In genomic region chr3:129398803-129399144, GRCh38 we compare ENCODE assay signal across 8 cellular contexts. TPM values are rescaled to one million over a fixed set of nuclear protein-coding genes. Genes with fewer than 3 reads are reported as not detected.
DNase-seq lines count a peak whose midpoint lies in the region; ATAC-seq and TF ChIP-seq lines count a peak whose summit lies in the region.

No MANE protein-coding gene starts in this region.

- CTCF ChIA-PET in WTC11 (lab: Charles Lee), result interaction anchor here (1.2 to 1.5 kb wide), 2 partner anchors 41 to 195 kb away, joined by 3 read pairs; partner anchors contain the start of genes IFT122 and MBD4

- H3K9me3 ChIP-seq in neural cell (ENCODE audit: low read length), result no peaks in the 10 kb centered on the region

- H3K4me3 ChIP-seq in GM08714 (ENCODE audit: low read length) (peak overlapping the region; percentile 81), neural cell (ENCODE audit: low read length) (peak overlapping the region; percentile 76)

- H3K36me3 Mint-ChIP-seq in WTC11, result peaks cover 8% of the 10 kb centered on the region

- peaks cover 9% of the 10 kb centered on the region for H3K4me1 Mint-ChIP-seq in WTC11

- peak overlapping the region; percentile 81 for H3K9ac ChIP-seq in neural cell (ENCODE audit: low read length)

- peak overlapping the region; percentile 64 for H3K27ac ChIP-seq in neural cell (ENCODE audit: low read length)

- POLR2A ChIA-PET in WTC11 (lab: Charles Lee), result no interaction called here

- H3K27me3 Mint-ChIP-seq in WTC11 (ENCODE audit: low read depth), result no peaks in the 10 kb centered on the region

- H3K4me2 ChIP-seq in neural cell (ENCODE audit: low read length), result peak overlapping the region; percentile 96

- peak overlapping the region; percentile 70 for H2AFZ ChIP-seq in neural cell (ENCODE audit: low read depth, low read length)

- H3K9me2 ChIP-seq in neural cell (ENCODE audit: insufficient read depth, low read length), result no peaks in the 10 kb centered on the region

- TF ChIP-seq CTCF in WTC11 (IDR thresholded peaks at IDR 0.05), result no peak
- TF ChIP-seq CTCF in neural cell (IDR thresholded peaks at IDR 0.05; ENCODE audit: poor library complexity, severe bottlenecking), result no peak

- no peak for TF ChIP-seq RAD21 in neural cell (conservative IDR thresholded peaks at IDR 0.05)

- no peaks in the 10 kb centered on the region for H3F3A ChIP-seq in neural cell (ENCODE audit: insufficient read depth, low read length, poor library complexity, severe bottlenecking)

- DNase-seq in WTC11 (ENCODE audit: low spot score), result no peak
- DNase-seq in SIG-M5 (lab: John Stamatoyannopoulos, UW), result no peak
- DNase-seq in NCI-H1105 treated with DMSO at 0.1 percent for 48 hours (lab: John Stamatoyannopoulos, UW), result no peak

- H3K36me3 ChIP-seq in neural cell (ENCODE audit: insufficient read depth, low read length), result no peaks in the 10 kb centered on the region

- H3K27ac Mint-ChIP-seq in WTC11, result peak overlapping the region; percentile 95

- H3K9me3 Mint-ChIP-seq in WTC11, result no peaks in the 10 kb centered on the region

- no peaks in the 10 kb centered on the region for H3K27me3 ChIP-seq in neural cell (ENCODE audit: insufficient read depth, low read depth, low read length)

- peaks cover 26% of the 10 kb centered on the region for H3K79me2 ChIP-seq in neural cell (replicated peaks; ENCODE audit: insufficient read depth, low read length)

- H3K4me3 Mint-ChIP-seq in WTC11, result peak overlapping the region; percentile 100

- ATAC-seq in HG02981 (IDR thresholded peaks at IDR 0.05; ENCODE audit: unreplicated experiment) (peak; percentile 32), WTC11 (peak; percentile 15), esophagus mucosa (peak; percentile 44), HG02970 (IDR thresholded peaks at IDR 0.05; ENCODE audit: low FRiP score, unreplicated experiment) (no peak)

- no peak for TF ChIP-seq EP300 in neural cell (conservative IDR thresholded peaks at IDR 0.05; ENCODE audit: poor library complexity, severe bottlenecking)

- H4K20me1 ChIP-seq in neural cell (ENCODE audit: insufficient read depth), result no peaks in the 10 kb centered on the region

TF ChIP-seq in WTC11, 78 proteins besides CTCF, POLR2A, EP300 and RAD21:
- TF ChIP-seq ZBTB21 (CRISPR knock-in tag; IDR thresholded peaks at IDR 0.05; ENCODE audit: borderline replicate concordance), result no peak
- no peak for TF ChIP-seq ZNF121 (CRISPR knock-in tag; IDR thresholded peaks at IDR 0.05)
- TF ChIP-seq OVOL2 (CRISPR knock-in tag; IDR thresholded peaks at IDR 0.05; ENCODE audit: borderline replicate concordance), result no peak
- no peak for TF ChIP-seq ATF1 (CRISPR knock-in tag; IDR thresholded peaks at IDR 0.05)
- TF ChIP-seq CBFB (CRISPR knock-in tag; IDR thresholded peaks at IDR 0.05; ENCODE audit: low read depth), result no peak
- no peak for TF ChIP-seq NR3C1 (CRISPR knock-in tag; conservative IDR thresholded peaks at IDR 0.05; ENCODE audit: low read depth)
- no peak for TF ChIP-seq CREB1 (CRISPR knock-in tag; IDR thresholded peaks at IDR 0.05)
- no peak for TF ChIP-seq SP1 (CRISPR knock-in tag; conservative IDR thresholded peaks at IDR 0.05)

TF ChIP-seq in neural cell, 6 proteins besides CTCF, POLR2A, EP300 and RAD21:
- TF ChIP-seq TAF1 (IDR thresholded peaks at IDR 0.05; ENCODE audit: low read depth) (no peak), SMC3 (conservative IDR thresholded peaks at IDR 0.05; ENCODE audit: poor library complexity) (no peak)
- TF ChIP-seq, protein P1, sequence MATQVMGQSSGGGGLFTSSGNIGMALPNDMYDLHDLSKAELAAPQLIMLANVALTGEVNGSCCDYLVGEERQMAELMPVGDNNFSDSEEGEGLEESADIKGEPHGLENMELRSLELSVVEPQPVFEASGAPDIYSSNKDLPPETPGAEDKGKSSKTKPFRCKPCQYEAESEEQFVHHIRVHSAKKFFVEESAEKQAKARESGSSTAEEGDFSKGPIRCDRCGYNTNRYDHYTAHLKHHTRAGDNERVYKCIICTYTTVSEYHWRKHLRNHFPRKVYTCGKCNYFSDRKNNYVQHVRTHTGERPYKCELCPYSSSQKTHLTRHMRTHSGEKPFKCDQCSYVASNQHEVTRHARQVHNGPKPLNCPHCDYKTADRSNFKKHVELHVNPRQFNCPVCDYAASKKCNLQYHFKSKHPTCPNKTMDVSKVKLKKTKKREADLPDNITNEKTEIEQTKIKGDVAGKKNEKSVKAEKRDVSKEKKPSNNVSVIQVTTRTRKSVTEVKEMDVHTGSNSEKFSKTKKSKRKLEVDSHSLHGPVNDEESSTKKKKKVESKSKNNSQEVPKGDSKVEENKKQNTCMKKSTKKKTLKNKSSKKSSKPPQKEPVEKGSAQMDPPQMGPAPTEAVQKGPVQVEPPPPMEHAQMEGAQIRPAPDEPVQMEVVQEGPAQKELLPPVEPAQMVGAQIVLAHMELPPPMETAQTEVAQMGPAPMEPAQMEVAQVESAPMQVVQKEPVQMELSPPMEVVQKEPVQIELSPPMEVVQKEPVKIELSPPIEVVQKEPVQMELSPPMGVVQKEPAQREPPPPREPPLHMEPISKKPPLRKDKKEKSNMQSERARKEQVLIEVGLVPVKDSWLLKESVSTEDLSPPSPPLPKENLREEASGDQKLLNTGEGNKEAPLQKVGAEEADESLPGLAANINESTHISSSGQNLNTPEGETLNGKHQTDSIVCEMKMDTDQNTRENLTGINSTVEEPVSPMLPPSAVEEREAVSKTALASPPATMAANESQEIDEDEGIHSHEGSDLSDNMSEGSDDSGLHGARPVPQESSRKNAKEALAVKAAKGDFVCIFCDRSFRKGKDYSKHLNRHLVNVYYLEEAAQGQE (IDR thresholded peaks at IDR 0.05; ENCODE audit: borderline replicate concordance), result no peak

RNA-seq across cellular contexts. Expression of gene EFCAB12, which starts 29.7 kb away (rescaled TPM):
- 0.16 to 0.34 TPM (median 0.20 TPM) in 3 replicates for total RNA-seq in WTC11 (2021)
- total RNA-seq in esophagus mucosa, result 0.04 TPM
- polyA plus RNA-seq in neural cell, result 0.14 and 0.32 TPM in 2 replicates
- 0.58 and 0.97 TPM in 2 replicates for polyA minus RNA-seq in neural cell

RNA-seq across cellular contexts. Expression of gene MBD4, which starts 41.0 kb away (rescaled TPM):
- total RNA-seq in WTC11 (2021) (31.4 to 36.9 TPM (median 33.0 TPM) in 3 replicates), esophagus mucosa (20.8 TPM)
- polyA plus RNA-seq in neural cell, result 48.9 and 50.0 TPM in 2 replicates
- polyA minus RNA-seq in neural cell, result 24.3 and 31.4 TPM in 2 replicates

RNA-seq across cellular contexts. Expression of gene IFT122, which starts 41.2 kb away (rescaled TPM):
- total RNA-seq in WTC11 (2021) (21.6 to 24.2 TPM (median 22.8 TPM) in 3 replicates), esophagus mucosa (11.2 TPM)
- 21.6 and 28.3 TPM in 2 replicates for polyA plus RNA-seq in neural cell
- polyA minus RNA-seq in neural cell, result 33.4 and 38.5 TPM in 2 replicates
